20 cellular contexts compared by ENCODE assay signal in genomic region chr7:71267734-71268133, GRCh38.
"Had no signal": no experiment of that assay in that cellular context is flagged by ENCODE, and none has a peak within 500 bp of the region (broad histone marks: within the 10 kb centered on the region; RNA-seq: fewer than 3 reads in every experiment).

No MANE protein-coding gene starts in this region.

- H3K4me3 ChIP-seq: esophagus squamous epithelium, gastroesophageal sphincter, left ventricle myocardium inferior, lower lobe of right lung, spleen, testis, tibial nerve had no signal

- H3K9me3 ChIP-seq: testis had no signal

- H3K27ac Mint-ChIP-seq: dendritic cell treated with granulocyte-macrophage colony-stimulating factor and Interleukin-4, amounts not matched to agents 40 ng/mL and 50 ng/mL, for 4 days; effector memory CD8-positive, alpha-beta T cell; memory B cell; naive thymus-derived CD8-positive, alpha-beta T cell; stimulated activated naive B cell treated with anti-CD40 and anti-IgM and Interleukin-4, amounts not matched to agents 10 μg/mL and 1 μg/mL and 100 μg/mL, for 72 hours; stimulated activated naive CD8-positive, alpha-beta T cell treated with anti-CD3 and anti-CD28 coated beads, Interleukin-15, amount 100 ng/mL, for 72 hours had no signal

- H3K27me3 ChIP-seq: esophagus squamous epithelium, gastroesophageal sphincter, spleen, testis, tibial nerve had no signal

- DNase-seq: effector memory CD8-positive, alpha-beta T cell; esophagus squamous epithelium; foreskin fibroblast; kidney; left cardiac atrium; left ventricle myocardium inferior; lower lobe of right lung; naive thymus-derived CD8-positive, alpha-beta T cell; spleen; stimulated activated CD4-positive, alpha-beta T cell treated with anti-CD3 and anti-CD28 coated beads, Interleukin-15, amount 100 ng/mL, for 24 hours; stimulated activated CD4-positive, alpha-beta T cell treated with anti-CD3 and anti-CD28 coated beads, Interleukin-1b, Interleukin-23, amount 100 ng/mL, for 48 hours; stimulated activated CD4-positive, alpha-beta T cell treated with anti-CD3 and anti-CD28 coated beads, Interleukin-4, amount 100 ng/mL, for 24 hours; stimulated activated naive B cell treated with anti-CD40 and anti-IgM and Interleukin-4, amounts not matched to agents 10 μg/mL and 1 μg/mL and 100 μg/mL, for 72 hours; stimulated activated naive CD8-positive, alpha-beta T cell treated with anti-CD3 and anti-CD28 coated beads, Interleukin-15, amount 100 ng/mL, for 72 hours; testis had no signal

- H3K36me3 ChIP-seq: esophagus squamous epithelium, gastroesophageal sphincter, left ventricle myocardium inferior, lower lobe of right lung, spleen, tibial nerve had no signal

- H3K4me1 Mint-ChIP-seq: memory B cell; naive thymus-derived CD8-positive, alpha-beta T cell; stimulated activated naive B cell treated with anti-CD40 and anti-IgM and Interleukin-4, amounts not matched to agents 10 μg/mL and 1 μg/mL and 100 μg/mL, for 72 hours; stimulated activated naive CD8-positive, alpha-beta T cell treated with anti-CD3 and anti-CD28 coated beads, Interleukin-15, amount 100 ng/mL, for 72 hours had no signal

- H3K27me3 Mint-ChIP-seq: dendritic cell treated with granulocyte-macrophage colony-stimulating factor and Interleukin-4, amounts not matched to agents 40 ng/mL and 50 ng/mL, for 4 days; effector memory CD8-positive, alpha-beta T cell; memory B cell; naive thymus-derived CD8-positive, alpha-beta T cell; stimulated activated naive B cell treated with anti-CD40 and anti-IgM and Interleukin-4, amounts not matched to agents 10 μg/mL and 1 μg/mL and 100 μg/mL, for 72 hours; stimulated activated naive CD8-positive, alpha-beta T cell treated with anti-CD3 and anti-CD28 coated beads, Interleukin-15, amount 100 ng/mL, for 72 hours had no signal

- H3K4me1 ChIP-seq: esophagus squamous epithelium, lower lobe of right lung, spleen had no signal

- H3K4me3 Mint-ChIP-seq: dendritic cell treated with granulocyte-macrophage colony-stimulating factor and Interleukin-4, amounts not matched to agents 40 ng/mL and 50 ng/mL, for 4 days; effector memory CD8-positive, alpha-beta T cell; memory B cell; naive thymus-derived CD8-positive, alpha-beta T cell; stimulated activated naive B cell treated with anti-CD40 and anti-IgM and Interleukin-4, amounts not matched to agents 10 μg/mL and 1 μg/mL and 100 μg/mL, for 72 hours; stimulated activated naive CD8-positive, alpha-beta T cell treated with anti-CD3 and anti-CD28 coated beads, Interleukin-15, amount 100 ng/mL, for 72 hours had no signal

- ATAC-seq: effector memory CD8-positive, alpha-beta T cell; gastroesophageal sphincter; left cardiac atrium; lower lobe of right lung; naive thymus-derived CD8-positive, alpha-beta T cell; sciatic nerve; stimulated activated naive B cell treated with anti-CD40 and anti-IgM and Interleukin-4, amounts not matched to agents 10 μg/mL and 1 μg/mL and 100 μg/mL, for 72 hours; stimulated activated naive CD8-positive, alpha-beta T cell treated with anti-CD3 and anti-CD28 coated beads, Interleukin-15, amount 100 ng/mL, for 72 hours had no signal

- H3K27ac ChIP-seq: esophagus squamous epithelium, left ventricle myocardium inferior, lower lobe of right lung, spleen, testis, tibial nerve had no signal

- H3K36me3 Mint-ChIP-seq: memory B cell; stimulated activated naive B cell treated with anti-CD40 and anti-IgM and Interleukin-4, amounts not matched to agents 10 μg/mL and 1 μg/mL and 100 μg/mL, for 72 hours had no signal
